In genomic region chr12:89461649-89462612, GRCh38 we compare ENCODE assay signal across 1 cellular context.
TF ChIP-seq lines count a peak whose summit lies in the region.

No MANE protein-coding gene starts in this region.

TF ChIP-seq in WTC11, 78 proteins besides CTCF, POLR2A, EP300 and RAD21 (continued from another document):
- no peak for TF ChIP-seq ARID4B (CRISPR knock-in tag; IDR thresholded peaks at IDR 0.05; ENCODE audit: borderline replicate concordance)
- no peak for TF ChIP-seq MAX (CRISPR knock-in tag; IDR thresholded peaks at IDR 0.05)
- no peak for TF ChIP-seq ZNF317 (CRISPR knock-in tag; IDR thresholded peaks at IDR 0.05; ENCODE audit: borderline replicate concordance, low read depth)
- TF ChIP-seq PREB (CRISPR knock-in tag; IDR thresholded peaks at IDR 0.05; ENCODE audit: borderline replicate concordance) = no peak
- no peak for TF ChIP-seq ZBTB21 (CRISPR knock-in tag; IDR thresholded peaks at IDR 0.05; ENCODE audit: borderline replicate concordance)
- TF ChIP-seq NFYB (CRISPR knock-in tag; conservative IDR thresholded peaks at IDR 0.05; ENCODE audit: low read depth) = no peak
- no peak for TF ChIP-seq TEAD1 (CRISPR knock-in tag; IDR thresholded peaks at IDR 0.05)
- no peak for TF ChIP-seq ZNF219 (CRISPR knock-in tag; IDR thresholded peaks at IDR 0.05; ENCODE audit: borderline replicate concordance)
- no peak for TF ChIP-seq NFE2L1 (CRISPR knock-in tag; IDR thresholded peaks at IDR 0.05)
